ENCODE assay signal across 2 cellular contexts in the genomic region with DNA sequence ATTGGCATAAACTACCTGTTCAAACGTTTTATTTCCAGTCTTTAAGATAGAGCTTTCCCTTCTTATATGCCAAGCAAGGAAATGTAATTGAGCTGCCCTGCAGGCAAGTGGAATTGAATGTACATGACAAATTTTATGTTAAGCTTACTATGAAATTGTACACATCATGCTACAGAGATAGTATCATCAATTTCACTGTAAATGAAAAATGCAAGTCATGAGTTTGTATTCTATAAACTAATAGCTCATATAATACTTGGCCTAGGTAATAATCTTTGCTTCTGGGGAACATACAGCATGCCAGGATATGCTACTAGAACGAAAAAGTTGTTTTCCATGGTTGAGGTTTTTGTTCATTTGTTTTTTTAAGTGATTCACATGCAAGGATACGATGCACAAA.
TF ChIP-seq lines count a peak whose summit lies in the region.

No MANE protein-coding gene starts in this region.

TF ChIP-seq in A549, 52 proteins besides CTCF, POLR2A, EP300 and RAD21:
- TF ChIP-seq POLR2AphosphoS2 (conservative IDR thresholded peaks at IDR 0.05; ENCODE audit: low read length) = no peak
- peak; percentile 67 for TF ChIP-seq NFE2L2 (conservative IDR thresholded peaks at IDR 0.05; ENCODE audit: low read length)
TF ChIP-seq in A549: peak in this region for 1.

TF ChIP-seq in K562, 482 proteins besides CTCF, POLR2A, EP300 and RAD21:
- TF ChIP-seq PTRF (tag; IDR thresholded peaks at IDR 0.05) (no peak), MAFG (tag; conservative IDR thresholded peaks at IDR 0.05) (peak; percentile 78), STAG1 (CRISPR knock-in tag; IDR thresholded peaks at IDR 0.05; ENCODE audit: borderline replicate concordance) (no peak), C11orf30 (IDR thresholded peaks at IDR 0.05; ENCODE audit: low read depth) (peak; percentile 46; the same call in 1 of the 2 replicates), SIX5 (IDR thresholded peaks at IDR 0.05; ENCODE audit: borderline replicate concordance in 1 of 2, insufficient read depth in 1 of 2, low read depth in 1 of 2, low read length in 2 of 2) (no peak), MEIS2 (IDR thresholded peaks at IDR 0.05; ENCODE audit: partially characterized antibody) (no peak), CREB1 (IDR thresholded peaks at IDR 0.05) (no peak), CREB1 (CRISPR knock-in tag; IDR thresholded peaks at IDR 0.05) (no peak), CBX8 (IDR thresholded peaks at IDR 0.05; ENCODE audit: borderline replicate concordance, extremely low read depth, low read depth, low read length, poor library complexity, severe bottlenecking) (peak; percentile 6), MAFF (IDR thresholded peaks at IDR 0.05; ENCODE audit: low read length) (peak; percentile 20; the same call in 1 of the 2 replicates), TCF7L2 (IDR thresholded peaks at IDR 0.05; ENCODE audit: low read depth, low read length) (no peak), GTF2E2 (tag; IDR thresholded peaks at IDR 0.05) (no peak), ZNF121 (CRISPR knock-in tag; conservative IDR thresholded peaks at IDR 0.05) (no peak), ZNF316 (IDR thresholded peaks at IDR 0.05) (peak; percentile 68)
